ENCODE assay signal across 17 cellular contexts in the genomic region with DNA sequence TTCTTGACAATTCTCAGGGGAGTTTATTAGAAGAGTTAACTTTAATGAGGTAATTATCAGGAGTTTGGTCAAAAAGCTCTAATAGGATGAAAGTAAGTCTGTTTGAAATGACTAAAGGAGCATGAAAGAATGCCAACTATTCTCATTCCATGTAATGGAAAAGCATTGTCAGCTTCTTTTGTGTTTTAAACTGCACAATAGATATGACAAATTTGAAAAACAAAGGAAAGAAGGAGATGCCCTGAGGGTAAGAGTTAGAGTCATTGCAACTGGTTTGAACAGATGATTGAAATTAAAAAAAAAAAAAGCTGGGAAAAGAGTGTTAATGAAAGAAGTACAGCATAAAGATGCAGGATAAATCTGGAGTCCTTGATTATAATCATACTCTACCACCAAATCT.
DNase-seq lines count a peak whose midpoint lies in the region; ATAC-seq lines count a peak whose summit lies in the region.
"Had no signal": no experiment of that assay in that cellular context is flagged by ENCODE, and none has a peak within 500 bp of the region (broad histone marks: within the 10 kb centered on the region; RNA-seq: fewer than 3 reads in every experiment).

No MANE protein-coding gene starts in this region.

- no peak overlapping the region for H4K8ac ChIP-seq in neuronal stem cell (ENCODE audit: low read depth, low read length)

- no peak overlapping the region for H2BK12ac ChIP-seq in neuronal stem cell (ENCODE audit: low read length)

- H3K36me3 ChIP-seq in HUES48 (ENCODE audit: control insufficient read depth, insufficient read depth, low read length): no peaks in the 10 kb centered on the region
- no peaks in the 10 kb centered on the region for H3K36me3 ChIP-seq in NT2/D1 (ENCODE audit: insufficient read depth, insufficient read length, low read length)
- no peaks in the 10 kb centered on the region for H3K36me3 ChIP-seq in iPS-20b (ENCODE audit: insufficient read depth, low read depth, low read length)
- H3K36me3 ChIP-seq in neuronal stem cell (replicated peaks in 1 of 2; ENCODE audit: control insufficient read depth in 2 of 2, insufficient read depth in 2 of 2, low read length in 2 of 2): no peaks in the 10 kb centered on the region

- H2BK5ac ChIP-seq in neuronal stem cell (ENCODE audit: low read length): no peak overlapping the region

- DNase-seq in NT2/D1 (ENCODE audit: low read depth, low spot score): peak; percentile 63
- peak; percentile 1 for DNase-seq in neuronal stem cell (ENCODE audit: low spot score)
- no peak for DNase-seq in SKM-1 treated with dmso at 0.1 percent for 144 hours (lab: John Stamatoyannopoulos, UW; ENCODE audit: unreplicated experiment)
- no peak for DNase-seq in NCI-H1417 treated with DMSO at 0.1 percent for 48 hours (lab: John Stamatoyannopoulos, UW)
- no peak for DNase-seq in central memory CD4-positive, alpha-beta T cell
- no peak for DNase-seq in activated CD8-positive, alpha-beta T cell treated with anti-CD3 and anti-CD28 coated beads, Interleukin-2, amount 10 ng/mL, durations not matched to agents 7 days and 5 days
- DNase-seq: C1 segment of cervical spinal cord; Calu3; CD4-positive, alpha-beta memory T cell; COR-L47; DMS53; DMS79 treated with DMSO at 0.1 percent for 48 hours; GM23248; H9 had no signal

- no peaks in the 10 kb centered on the region for H3K4me1 Mint-ChIP-seq in activated CD8-positive, alpha-beta T cell treated with anti-CD3 and anti-CD28 coated beads, Interleukin-2, amount 10 ng/mL, durations not matched to agents 7 days and 5 days (ENCODE audit: low read depth)
- H3K4me1 Mint-ChIP-seq: CD4-positive, alpha-beta memory T cell had no signal

- CTCF ChIA-PET in activated CD8-positive, alpha-beta T cell treated with anti-CD3 and anti-CD28 coated beads, Interleukin-2, amount 10 ng/mL, durations not matched to agents 7 days and 5 days (lab: Charles Lee): no interaction called here

- H3K4me3 Mint-ChIP-seq in activated CD8-positive, alpha-beta T cell treated with anti-CD3 and anti-CD28 coated beads, Interleukin-2, amount 10 ng/mL, durations not matched to agents 7 days and 5 days: no peak overlapping the region
- H3K4me3 Mint-ChIP-seq: CD4-positive, alpha-beta memory T cell had no signal

- no peak for ATAC-seq in activated CD8-positive, alpha-beta T cell treated with anti-CD3 and anti-CD28 coated beads, Interleukin-2, amount 10 ng/mL, durations not matched to agents 7 days and 5 days
- ATAC-seq: HCT116 had no signal

- no peaks in the 10 kb centered on the region for H3K79me1 ChIP-seq in neuronal stem cell (ENCODE audit: low read depth, low read length)

- H2AFZ ChIP-seq in neuronal stem cell (ENCODE audit: low read length): no peak overlapping the region
- H2AFZ ChIP-seq: GM23248 had no signal

- H3K4me3 ChIP-seq in HUES48 (ENCODE audit: low read depth, low read length): no peak overlapping the region
- no peak overlapping the region for H3K4me3 ChIP-seq in NT2/D1 (ENCODE audit: insufficient read length, low read depth)
- 0 out of 2 replicates have a peak overlapping the region, but pooled peaks have one; percentile 24 for H3K4me3 ChIP-seq in iPS-20b (ENCODE audit: low read length)
- H3K4me3 ChIP-seq in neuronal stem cell (ENCODE audit: low read length in 2 of 2): no peak overlapping the region
- H3K4me3 ChIP-seq: GM23248 had no signal

- no peak overlapping the region for H2AK5ac ChIP-seq in neuronal stem cell (ENCODE audit: low read depth, low read length)

- no peak overlapping the region for H3K18ac ChIP-seq in neuronal stem cell (ENCODE audit: low read length)

- H3K27me3 ChIP-seq in HUES48 (ENCODE audit: control insufficient read depth, insufficient read depth, low read length) (no peaks in the 10 kb centered on the region), NT2/D1 (ENCODE audit: insufficient read depth, insufficient read length) (no peaks in the 10 kb centered on the region), iPS-20b (ENCODE audit: insufficient read depth, low read length) (no peaks in the 10 kb centered on the region), neuronal stem cell (ENCODE audit: control insufficient read depth in 3 of 3, insufficient read depth in 3 of 3, low read depth in 1 of 3, low read length in 3 of 3) (no peaks in the 10 kb centered on the region)

- H3K4me1 ChIP-seq in HUES48 (ENCODE audit: control insufficient read depth, insufficient read depth, low read length): peaks cover 6% of the 10 kb centered on the region; the same call in 1 of the 2 replicates
- no peaks in the 10 kb centered on the region for H3K4me1 ChIP-seq in NT2/D1 (ENCODE audit: insufficient read depth, insufficient read length)
- H3K4me1 ChIP-seq in iPS-20b (ENCODE audit: insufficient read depth, low read length): peaks cover 5% of the 10 kb centered on the region; the same call in 1 of the 2 replicates
- H3K4me1 ChIP-seq in neuronal stem cell (ENCODE audit: control insufficient read depth in 2 of 2, insufficient read depth in 1 of 2, low read depth in 1 of 2, low read length in 2 of 2): no peaks in the 10 kb centered on the region

- H2BK15ac ChIP-seq in neuronal stem cell (ENCODE audit: low read length): no peak overlapping the region

- H3K27ac ChIP-seq in HUES48 (ENCODE audit: low read depth, low read length): peak overlapping the region; percentile 60
- H3K27ac ChIP-seq in iPS-20b (ENCODE audit: low read length): no peak overlapping the region
- H3K27ac ChIP-seq in neuronal stem cell (replicated peaks; ENCODE audit: low read length): no peak overlapping the region
- H3K27ac ChIP-seq: GM23248 had no signal

- no peaks in the 10 kb centered on the region; the same call in 1 of the 2 replicates for H3K9me3 ChIP-seq in HUES48 (ENCODE audit: control insufficient read depth, insufficient read depth, low read length)
- no peaks in the 10 kb centered on the region for H3K9me3 ChIP-seq in NT2/D1 (ENCODE audit: insufficient read depth, low read length)
- no peaks in the 10 kb centered on the region for H3K9me3 ChIP-seq in iPS-20b (ENCODE audit: insufficient read depth, low read depth, low read length)
- no peaks in the 10 kb centered on the region for H3K9me3 ChIP-seq in neuronal stem cell (replicated peaks in 1 of 2; ENCODE audit: control insufficient read depth in 2 of 2, insufficient read depth in 1 of 2, low read depth in 1 of 2, low read length in 2 of 2)

- no peak overlapping the region for H3K9ac ChIP-seq in HUES48 (ENCODE audit: low read depth, low read length)
- H3K9ac ChIP-seq in NT2/D1 (ENCODE audit: insufficient read length, low read depth): no peak overlapping the region
- no peak overlapping the region for H3K9ac ChIP-seq in iPS-20b (ENCODE audit: low read depth, low read length)
- H3K9ac ChIP-seq in neuronal stem cell (ENCODE audit: low read depth, low read length, poor library complexity): no peak overlapping the region
- H3K9ac ChIP-seq: GM23248 had no signal

- no peak overlapping the region for H3K23ac ChIP-seq in neuronal stem cell (ENCODE audit: low read depth, low read length, poor library complexity)

- peaks cover 20% of the 10 kb centered on the region for H3K9me3 Mint-ChIP-seq in activated CD8-positive, alpha-beta T cell treated with anti-CD3 and anti-CD28 coated beads, Interleukin-2, amount 10 ng/mL, durations not matched to agents 7 days and 5 days (ENCODE audit: insufficient read depth)

- POLR2A ChIA-PET in activated CD8-positive, alpha-beta T cell treated with anti-CD3 and anti-CD28 coated beads, Interleukin-2, amount 10 ng/mL, durations not matched to agents 7 days and 5 days (lab: Charles Lee): no interaction called here

- no peak overlapping the region for H3K27ac Mint-ChIP-seq in activated CD8-positive, alpha-beta T cell treated with anti-CD3 and anti-CD28 coated beads, Interleukin-2, amount 10 ng/mL, durations not matched to agents 7 days and 5 days
- H3K27ac Mint-ChIP-seq: CD4-positive, alpha-beta memory T cell had no signal

- no peaks in the 10 kb centered on the region for H3K27me3 Mint-ChIP-seq in activated CD8-positive, alpha-beta T cell treated with anti-CD3 and anti-CD28 coated beads, Interleukin-2, amount 10 ng/mL, durations not matched to agents 7 days and 5 days (ENCODE audit: low read depth)
- H3K27me3 Mint-ChIP-seq: CD4-positive, alpha-beta memory T cell had no signal

- no peak overlapping the region for H3K4me2 ChIP-seq in neuronal stem cell (ENCODE audit: insufficient read depth, low read length, poor library complexity, severe bottlenecking)

- no peak overlapping the region for H4K91ac ChIP-seq in neuronal stem cell (ENCODE audit: low read depth, low read length, poor library complexity)

- H3K14ac ChIP-seq in neuronal stem cell (ENCODE audit: low read length): no peak overlapping the region

- no peaks in the 10 kb centered on the region for H3K36me3 Mint-ChIP-seq in activated CD8-positive, alpha-beta T cell treated with anti-CD3 and anti-CD28 coated beads, Interleukin-2, amount 10 ng/mL, durations not matched to agents 7 days and 5 days (ENCODE audit: low read depth)
- H3K36me3 Mint-ChIP-seq: CD4-positive, alpha-beta memory T cell had no signal

- H2BK120ac ChIP-seq in neuronal stem cell (ENCODE audit: low read depth, low read length): no peak overlapping the region

- H3K4ac ChIP-seq in neuronal stem cell (ENCODE audit: low read length): no peak overlapping the region

Comparison
In these comparisons a context has a peak if more than half of its experiments do, and no peak if none do; other contexts are left out.
1. DNase-seq: peak in NT2/D1 (single experiment) and neuronal stem cell (single experiment); none in SKM-1 treated with dmso at 0.1 percent for 144 hours (single experiment), NCI-H1417 treated with DMSO at 0.1 percent for 48 hours (single experiment), central memory CD4-positive, alpha-beta T cell (single experiment) and activated CD8-positive, alpha-beta T cell treated with anti-CD3 and anti-CD28 coated beads, Interleukin-2, amount 10 ng/mL, durations not matched to agents 7 days and 5 days (single experiment).